8 cellular contexts compared by ENCODE assay signal in genomic region chr22:43013355-43014061, GRCh38. TPM values are rescaled to one million over a fixed set of nuclear protein-coding genes. Genes with fewer than 3 reads are reported as not detected.
DNase-seq lines count a peak whose midpoint lies in the region; ATAC-seq and TF ChIP-seq lines count a peak whose summit lies in the region.

No MANE protein-coding gene starts in this region.

- POLR2A ChIA-PET in CD4-positive, alpha-beta memory T cell (lab: Charles Lee; ENCODE audit: partially characterized antibody), result interaction anchor here (1.3 to 3.0 kb wide), 6 partner anchors 11 to 174 kb away, joined by 5 to 31 read pairs (median 8); partner anchors contain the start of genes ARFGAP3 and TTLL12

- peak overlapping the region; percentile 76 for H3K9ac ChIP-seq in Loucy (ENCODE audit: low read depth, low read length, poor library complexity, severe bottlenecking)

- DNase-seq in CD4-positive, alpha-beta memory T cell, result no peak
- DNase-seq in nephron progenitor cell (no peak), GM19238 (ENCODE audit: insufficient read length, low spot score) (no peak)
- no peak for DNase-seq in stimulated activated CD4-positive, alpha-beta T cell treated with anti-CD3 and anti-CD28 coated beads, Interleukin-15, amount 100 ng/mL, for 24 hours

- H3K4me1 ChIP-seq in CD4-positive, alpha-beta memory T cell (ENCODE audit: insufficient read depth, low read length), result peaks cover 38% of the 10 kb centered on the region
- H3K4me1 ChIP-seq in Loucy (ENCODE audit: insufficient read depth, low read length, poor library complexity, severe bottlenecking), result peaks cover 35% of the 10 kb centered on the region

- peaks cover 28 to 74% (median 46%) of the 10 kb centered on the region in 4 donors for H3K4me1 Mint-ChIP-seq in CD4-positive, alpha-beta memory T cell
- peaks cover 41% of the 10 kb centered on the region for H3K4me1 Mint-ChIP-seq in dendritic cell treated with granulocyte-macrophage colony-stimulating factor and Interleukin-4, amounts not matched to agents 40 ng/mL and 50 ng/mL, for 4 days (ENCODE audit: low read depth)
- peaks cover 50% of the 10 kb centered on the region for H3K4me1 Mint-ChIP-seq in nephron progenitor cell

- no peaks in the 10 kb centered on the region for H3K9me3 ChIP-seq in CD4-positive, alpha-beta memory T cell (ENCODE audit: control insufficient read depth in 1 of 2, low read length in 2 of 2)
- no peaks in the 10 kb centered on the region for H3K9me3 ChIP-seq in Loucy (ENCODE audit: insufficient read depth, low read depth, low read length)

- intact Hi-C loops in CD4-positive, alpha-beta memory T cell (cut with micrococcal nuclease), result loop anchor here (2.0 to 10.0 kb wide), 2 partner anchors 157 to 399 kb away; partner anchors contain the start of genes ARFGAP3 and POLDIP3
- intact Hi-C loops in dendritic cell treated with granulocyte-macrophage colony-stimulating factor and Interleukin-4, amounts not matched to agents 40 ng/mL and 50 ng/mL, for 4 days (cut with micrococcal nuclease), result loop anchor here (1.0 to 2.0 kb wide), 2 partner anchors 13 to 18 kb away; no protein-coding TSS in a partner anchor

- H3K27ac Mint-ChIP-seq in CD4-positive, alpha-beta memory T cell, result peak overlapping the region; percentile 91 to 97 (median 96)
- peak overlapping the region; percentile 93 for H3K27ac Mint-ChIP-seq in dendritic cell treated with granulocyte-macrophage colony-stimulating factor and Interleukin-4, amounts not matched to agents 40 ng/mL and 50 ng/mL, for 4 days
- peak overlapping the region; percentile 95 for H3K27ac Mint-ChIP-seq in nephron progenitor cell

- peaks cover 49% of the 10 kb centered on the region for H4K20me1 ChIP-seq in Loucy (ENCODE audit: insufficient read depth, low read length, poor library complexity, severe bottlenecking)

- no peaks in the 10 kb centered on the region for H3K27me3 ChIP-seq in CD4-positive, alpha-beta memory T cell (ENCODE audit: insufficient read depth, low read length)
- no peaks in the 10 kb centered on the region for H3K27me3 ChIP-seq in Loucy (ENCODE audit: insufficient read depth, low read length, poor library complexity, severe bottlenecking)

- no peaks in the 10 kb centered on the region for H3K9me2 ChIP-seq in Loucy (replicated peaks; ENCODE audit: low read depth, low read length)

- H3K9me3 Mint-ChIP-seq in CD4-positive, alpha-beta memory T cell, result no peaks in the 10 kb centered on the region
- no peaks in the 10 kb centered on the region for H3K9me3 Mint-ChIP-seq in dendritic cell treated with granulocyte-macrophage colony-stimulating factor and Interleukin-4, amounts not matched to agents 40 ng/mL and 50 ng/mL, for 4 days
- H3K9me3 Mint-ChIP-seq in nephron progenitor cell, result no peaks in the 10 kb centered on the region

- H3K27me3 Mint-ChIP-seq in CD4-positive, alpha-beta memory T cell, result no peaks in the 10 kb centered on the region
- H3K27me3 Mint-ChIP-seq in dendritic cell treated with granulocyte-macrophage colony-stimulating factor and Interleukin-4, amounts not matched to agents 40 ng/mL and 50 ng/mL, for 4 days, result peaks cover 3% of the 10 kb centered on the region
- H3K27me3 Mint-ChIP-seq in nephron progenitor cell (ENCODE audit: low read depth, poor library complexity), result peaks cover 19% of the 10 kb centered on the region

- CTCF ChIA-PET in CD4-positive, alpha-beta memory T cell (lab: Charles Lee; ENCODE audit: partially characterized antibody), result interaction anchor here (1.3 to 2.9 kb wide), 2 partner anchors 11 to 20 kb away, joined by 3 to 11 read pairs; no protein-coding TSS in a partner anchor

- H3K4me2 ChIP-seq in Loucy (ENCODE audit: low read depth, low read length, poor library complexity, severe bottlenecking), result peak overlapping the region; percentile 92

- peaks cover 0 to 16% of the 10 kb centered on the region in 2 donors for H3K36me3 Mint-ChIP-seq in CD4-positive, alpha-beta memory T cell
- peaks cover 14% of the 10 kb centered on the region for H3K36me3 Mint-ChIP-seq in dendritic cell treated with granulocyte-macrophage colony-stimulating factor and Interleukin-4, amounts not matched to agents 40 ng/mL and 50 ng/mL, for 4 days (ENCODE audit: low read depth)
- H3K36me3 Mint-ChIP-seq in nephron progenitor cell (ENCODE audit: low read depth), result peaks cover 6% of the 10 kb centered on the region

- ATAC-seq in HG03175 (IDR thresholded peaks at IDR 0.05; ENCODE audit: unreplicated experiment) (no peak), HG03135 (IDR thresholded peaks at IDR 0.05; ENCODE audit: unreplicated experiment) (no peak)

- H3K79me2 ChIP-seq in Loucy (ENCODE audit: insufficient read depth, low read length), result peaks cover 60% of the 10 kb centered on the region

- no peak for TF ChIP-seq CTCF in Loucy (conservative IDR thresholded peaks at IDR 0.05; ENCODE audit: low read length)
- TF ChIP-seq CTCF in nephron progenitor cell (IDR thresholded peaks at IDR 0.05), result no peak

- peak overlapping the region; percentile 7 to 74 for H3K4me3 ChIP-seq in CD4-positive, alpha-beta memory T cell (ENCODE audit: low read length in 2 of 2)
- peak overlapping the region; percentile 77 for H3K4me3 ChIP-seq in Loucy (ENCODE audit: low read length, poor library complexity, severe bottlenecking)

- H3K4me3 Mint-ChIP-seq in CD4-positive, alpha-beta memory T cell, result peak overlapping the region; percentile 97 to 99 (median 98)
- peak overlapping the region; percentile 93 for H3K4me3 Mint-ChIP-seq in dendritic cell treated with granulocyte-macrophage colony-stimulating factor and Interleukin-4, amounts not matched to agents 40 ng/mL and 50 ng/mL, for 4 days
- H3K4me3 Mint-ChIP-seq in nephron progenitor cell, result peak overlapping the region; percentile 98

- peak overlapping the region; percentile 79 for H3K27ac ChIP-seq in CD4-positive, alpha-beta memory T cell (ENCODE audit: low read depth, low read length)

- no peak overlapping the region for H2AFZ ChIP-seq in Loucy (ENCODE audit: low read length)

- no peaks in the 10 kb centered on the region for H3F3A ChIP-seq in Loucy (ENCODE audit: low read depth)

- H3K36me3 ChIP-seq in CD4-positive, alpha-beta memory T cell (ENCODE audit: insufficient read depth, low read length), result no peaks in the 10 kb centered on the region
- no peaks in the 10 kb centered on the region for H3K36me3 ChIP-seq in Loucy (ENCODE audit: insufficient read depth, low read length)

RNA-seq across cellular contexts. Expression of gene PACSIN2, which starts 1.4 kb away (rescaled TPM):
- total RNA-seq in CD4-positive, alpha-beta memory T cell, result 10 to 100 TPM; 54.5 to 55.0 TPM
- polyA plus RNA-seq in CD4-positive, alpha-beta memory T cell, result 10 to 100 TPM; 24.6 to 35.9 TPM
